In the genomic region with DNA sequence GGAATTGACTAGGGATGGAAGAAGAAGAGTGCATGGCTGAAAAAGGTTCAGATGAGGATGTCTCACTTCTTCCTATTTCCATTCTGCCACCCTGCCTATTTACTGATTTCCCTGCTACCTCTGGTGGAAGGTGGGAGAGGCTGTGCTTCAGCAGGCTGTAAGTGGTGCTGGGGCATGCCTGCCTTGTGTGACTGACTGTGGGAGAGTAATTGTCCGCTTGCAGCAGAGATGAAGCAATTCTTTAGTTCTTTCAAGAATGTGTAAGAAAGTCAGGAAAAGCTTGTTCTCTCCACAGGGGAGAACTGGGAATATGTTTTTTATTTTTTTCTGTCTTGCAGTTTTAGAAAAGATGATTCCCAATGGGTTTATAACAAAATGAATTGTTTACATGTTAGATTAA, we compare ENCODE assay signal across 19 cellular contexts.
DNase-seq lines count a peak whose midpoint lies in the region; ATAC-seq and TF ChIP-seq lines count a peak whose summit lies in the region.
"Had no signal": no experiment of that assay in that cellular context is flagged by ENCODE, and none has a peak within 500 bp of the region (broad histone marks: within the 10 kb centered on the region; RNA-seq: fewer than 3 reads in every experiment).

No MANE protein-coding gene starts in this region.

- H3K4me2 ChIP-seq in H9 (ENCODE audit: insufficient read depth, insufficient read length, low read length) (no peak overlapping the region), mesendoderm (ENCODE audit: low read length) (no peak overlapping the region)

- H3K4me1 ChIP-seq in H9 (ENCODE audit: insufficient read depth, low read length) (no peaks in the 10 kb centered on the region), mesendoderm (ENCODE audit: control insufficient read depth, low read depth, low read length) (no peaks in the 10 kb centered on the region)

- H3K27ac Mint-ChIP-seq in H9: 0 out of 7 replicates have a peak overlapping the region, but pooled peaks of 1 of the 3 experiments have one; percentile 5
- no peak overlapping the region for H3K27ac Mint-ChIP-seq in T-helper 2 cell treated with Interferon-gamma antibody and Interleukin-4, amounts not matched to agents 5 μg/mL and 100 μg/mL, for 36 hours
- H3K27ac Mint-ChIP-seq in effector memory CD8-positive, alpha-beta T cell: no peak overlapping the region
- H3K27ac Mint-ChIP-seq: CD4-positive, CD25-positive, alpha-beta regulatory T cell had no signal

- no peak overlapping the region for H2BK20ac ChIP-seq in H9 (ENCODE audit: low read depth, low read length, poor library complexity, severe bottlenecking)

- H2BK15ac ChIP-seq in H9 (ENCODE audit: low read depth, low read length) (no peak overlapping the region), mesendoderm (replicated peaks; ENCODE audit: low read depth) (no peak overlapping the region)

- H3K27me3 ChIP-seq in H9 (ENCODE audit: insufficient read depth, low read length) (no peaks in the 10 kb centered on the region), mesendoderm (ENCODE audit: insufficient read depth, low read length, poor library complexity) (no peaks in the 10 kb centered on the region)

- no peak overlapping the region for H3K23ac ChIP-seq in H9 (ENCODE audit: insufficient read length, low read depth, low read length)
- no peak overlapping the region for H3K23ac ChIP-seq in mesendoderm (ENCODE audit: low read length)

- no peaks in the 10 kb centered on the region for H3K4me1 Mint-ChIP-seq in H9
- H3K4me1 Mint-ChIP-seq in T-helper 2 cell treated with Interferon-gamma antibody and Interleukin-4, amounts not matched to agents 5 μg/mL and 100 μg/mL, for 36 hours (ENCODE audit: low read depth): no peaks in the 10 kb centered on the region
- no peaks in the 10 kb centered on the region for H3K4me1 Mint-ChIP-seq in effector memory CD8-positive, alpha-beta T cell (ENCODE audit: low read depth in 2 of 2)
- H3K4me1 Mint-ChIP-seq: CD4-positive, CD25-positive, alpha-beta regulatory T cell had no signal

- H2BK120ac ChIP-seq in H9 (ENCODE audit: low read depth, low read length, poor library complexity, severe bottlenecking) (no peak overlapping the region), mesendoderm (ENCODE audit: low read depth, low read length) (no peak overlapping the region)

- H3K36me3 Mint-ChIP-seq in H9 (ENCODE audit: insufficient read depth in 1 of 3, low read depth in 3 of 3): 0 out of 7 replicates have a peak, but pooled peaks cover 0 to 1% (median 0%) of the 10 kb centered on the region in 3 experiments
- H3K36me3 Mint-ChIP-seq in T-helper 2 cell treated with Interferon-gamma antibody and Interleukin-4, amounts not matched to agents 5 μg/mL and 100 μg/mL, for 36 hours (ENCODE audit: low read depth): no peaks in the 10 kb centered on the region
- H3K36me3 Mint-ChIP-seq in effector memory CD8-positive, alpha-beta T cell (ENCODE audit: insufficient read depth): no peaks in the 10 kb centered on the region
- H3K36me3 Mint-ChIP-seq: CD4-positive, CD25-positive, alpha-beta regulatory T cell had no signal

- no peak overlapping the region for H3K56ac ChIP-seq in H9 (ENCODE audit: insufficient read length, low read depth, low read length)
- no peak overlapping the region for H3K56ac ChIP-seq in mesendoderm (ENCODE audit: low read length)

- no peaks in the 10 kb centered on the region for H3K27me3 Mint-ChIP-seq in H9 (ENCODE audit: low read depth)
- no peaks in the 10 kb centered on the region for H3K27me3 Mint-ChIP-seq in T-helper 2 cell treated with Interferon-gamma antibody and Interleukin-4, amounts not matched to agents 5 μg/mL and 100 μg/mL, for 36 hours (ENCODE audit: low read depth)
- peaks cover 9 to 17% of the 10 kb centered on the region in 2 donors for H3K27me3 Mint-ChIP-seq in effector memory CD8-positive, alpha-beta T cell

- no peak for TF ChIP-seq CTCF in H9 (conservative IDR thresholded peaks at IDR 0.05)
- no peak for TF ChIP-seq CTCF in choroid plexus epithelial cell (conservative IDR thresholded peaks at IDR 0.05; ENCODE audit: low read depth, low read length)

- H2BK12ac ChIP-seq in H9 (ENCODE audit: insufficient read length, low read depth, low read length): no peak overlapping the region

- H2BK5ac ChIP-seq in H9 (ENCODE audit: insufficient read length, low read length) (no peak overlapping the region), mesendoderm (ENCODE audit: low read length) (no peak overlapping the region)

- no peak overlapping the region; the same call in 1 of the 2 replicates for H3K14ac ChIP-seq in H9 (ENCODE audit: insufficient read depth, low read length)

- H3K4ac ChIP-seq in H9 (ENCODE audit: low read depth, low read length) (no peak overlapping the region), mesendoderm (ENCODE audit: low read depth, low read length) (no peak overlapping the region)

- H2AFZ ChIP-seq in H9 (ENCODE audit: low read length): no peak overlapping the region

- H3K23me2 ChIP-seq in H9 (ENCODE audit: insufficient read length, low read depth, low read length, poor library complexity, severe bottlenecking): no peaks in the 10 kb centered on the region

- H4K8ac ChIP-seq in H9 (replicated peaks; ENCODE audit: insufficient read length, low read depth, low read length) (no peak overlapping the region), mesendoderm (ENCODE audit: low read depth, low read length) (no peak overlapping the region)

- H3K36me3 ChIP-seq in mesendoderm (ENCODE audit: control insufficient read depth, insufficient read depth, low read length): no peaks in the 10 kb centered on the region

- H3K4me3 ChIP-seq in choroid plexus epithelial cell (ENCODE audit: low read depth, low read length): no peak overlapping the region
- H3K4me3 ChIP-seq in mesendoderm (ENCODE audit: low read length): no peak overlapping the region

- no peaks in the 10 kb centered on the region; a peak in 3 of 5 replicates for H3K9me3 Mint-ChIP-seq in H9
- H3K9me3 Mint-ChIP-seq in T-helper 2 cell treated with Interferon-gamma antibody and Interleukin-4, amounts not matched to agents 5 μg/mL and 100 μg/mL, for 36 hours: no peaks in the 10 kb centered on the region
- H3K9me3 Mint-ChIP-seq in effector memory CD8-positive, alpha-beta T cell: no peaks in the 10 kb centered on the region

- H3K79me1 ChIP-seq in H9 (ENCODE audit: insufficient read depth, low read depth, low read length, poor library complexity, severe bottlenecking) (no peaks in the 10 kb centered on the region), mesendoderm (ENCODE audit: low read length) (no peaks in the 10 kb centered on the region)

- no peaks in the 10 kb centered on the region for H4K20me1 ChIP-seq in H9 (ENCODE audit: control insufficient read depth, insufficient read depth, insufficient read length)

- no peak overlapping the region for H3K4me3 Mint-ChIP-seq in H9
- H3K4me3 Mint-ChIP-seq in T-helper 2 cell treated with Interferon-gamma antibody and Interleukin-4, amounts not matched to agents 5 μg/mL and 100 μg/mL, for 36 hours: no peak overlapping the region
- H3K4me3 Mint-ChIP-seq in effector memory CD8-positive, alpha-beta T cell: no peak overlapping the region
- H3K4me3 Mint-ChIP-seq: CD4-positive, CD25-positive, alpha-beta regulatory T cell had no signal

- no peak for ATAC-seq in effector memory CD8-positive, alpha-beta T cell (replicated peaks)
- ATAC-seq: Panc1, SK-N-SH treated with all-trans-retinoic acid at 6 μM for 48 hours had no signal

- H3K9ac ChIP-seq in H9 (ENCODE audit: extremely low read depth, insufficient read length, low read length) (no peak overlapping the region), mesendoderm (ENCODE audit: low read length) (no peak overlapping the region)

- no peak overlapping the region for H4K91ac ChIP-seq in H9 (ENCODE audit: insufficient read length, low read depth, low read length)

- H3T11ph ChIP-seq in H9 (ENCODE audit: low read length): no peak overlapping the region

- no peaks in the 10 kb centered on the region for H3K79me2 ChIP-seq in H9 (ENCODE audit: insufficient read depth, low read length)
- H3K79me2 ChIP-seq in mesendoderm (ENCODE audit: control insufficient read depth, insufficient read depth, low read length): no peaks in the 10 kb centered on the region

- DNase-seq in H9: peak; percentile 28
- DNase-seq in RPMI7951 (ENCODE audit: low read depth): peak; percentile 14
- peak; percentile 66 for DNase-seq in choroid plexus epithelial cell (ENCODE audit: low read depth)
- peak; percentile 21 for DNase-seq in mesendoderm
- DNase-seq in T-helper 2 cell treated with Interferon-gamma antibody and Interleukin-4, amounts not matched to agents 5 μg/mL and 100 μg/mL, for 36 hours (ENCODE audit: low spot score): no peak
- DNase-seq in NOMO-1 treated with dmso at 0.1 percent for 144 hours (lab: John Stamatoyannopoulos, UW; ENCODE audit: unreplicated experiment): no peak
- DNase-seq in effector memory CD8-positive, alpha-beta T cell: no peak
- DNase-seq: ACHN; CD4-positive, CD25-positive, alpha-beta regulatory T cell; DND-41; GDM1; KG1; NCI-H1092; NCI-H2029; NCI-H2227 treated with DMSO at 0.1 percent for 48 hours; NCI-H526 treated with DMSO at 0.1 percent for 48 hours; Right ventricle myocardium superior had no signal

- H4K5ac ChIP-seq in H9 (ENCODE audit: insufficient read length, low read depth, low read length): no peak overlapping the region
- H4K5ac ChIP-seq in mesendoderm (ENCODE audit: low read length): no peak overlapping the region

- no peak overlapping the region for H3K27ac ChIP-seq in H9 (ENCODE audit: insufficient read length, low read depth, low read length)
- no peak overlapping the region for H3K27ac ChIP-seq in mesendoderm (ENCODE audit: low read depth, low read length)

- H3K9me3 ChIP-seq in H9 (ENCODE audit: control insufficient read depth, low read depth, low read length): no peaks in the 10 kb centered on the region

- H3K18ac ChIP-seq in H9 (ENCODE audit: insufficient read length, low read depth, low read length): no peak overlapping the region
- no peak overlapping the region for H3K18ac ChIP-seq in mesendoderm (ENCODE audit: low read length)

- WGBS in H9 (ENCODE audit: extremely low coverage, insufficient read length, low lambda C conversion rate): no CpG with 5 or more reads among the region's 1 CpG
- WGBS in mesendoderm (ENCODE audit: extremely low coverage, insufficient coverage, low lambda C conversion rate): no CpG with 5 or more reads among the region's 1 CpG

- H2AK5ac ChIP-seq in H9 (ENCODE audit: insufficient read length, low read length) (no peak overlapping the region), mesendoderm (ENCODE audit: low read length) (no peak overlapping the region)

Comparison
In these comparisons a context has a peak if more than half of its experiments do, and no peak if none do; other contexts are left out.
1. DNase-seq: peak in H9 (single experiment), RPMI7951 (single experiment), choroid plexus epithelial cell (single experiment) and mesendoderm (single experiment); none in T-helper 2 cell treated with Interferon-gamma antibody and Interleukin-4, amounts not matched to agents 5 μg/mL and 100 μg/mL, for 36 hours (single experiment), NOMO-1 treated with dmso at 0.1 percent for 144 hours (single experiment) and effector memory CD8-positive, alpha-beta T cell (0 of 3).